1 cellular context compared by ENCODE assay signal in the genomic region with DNA sequence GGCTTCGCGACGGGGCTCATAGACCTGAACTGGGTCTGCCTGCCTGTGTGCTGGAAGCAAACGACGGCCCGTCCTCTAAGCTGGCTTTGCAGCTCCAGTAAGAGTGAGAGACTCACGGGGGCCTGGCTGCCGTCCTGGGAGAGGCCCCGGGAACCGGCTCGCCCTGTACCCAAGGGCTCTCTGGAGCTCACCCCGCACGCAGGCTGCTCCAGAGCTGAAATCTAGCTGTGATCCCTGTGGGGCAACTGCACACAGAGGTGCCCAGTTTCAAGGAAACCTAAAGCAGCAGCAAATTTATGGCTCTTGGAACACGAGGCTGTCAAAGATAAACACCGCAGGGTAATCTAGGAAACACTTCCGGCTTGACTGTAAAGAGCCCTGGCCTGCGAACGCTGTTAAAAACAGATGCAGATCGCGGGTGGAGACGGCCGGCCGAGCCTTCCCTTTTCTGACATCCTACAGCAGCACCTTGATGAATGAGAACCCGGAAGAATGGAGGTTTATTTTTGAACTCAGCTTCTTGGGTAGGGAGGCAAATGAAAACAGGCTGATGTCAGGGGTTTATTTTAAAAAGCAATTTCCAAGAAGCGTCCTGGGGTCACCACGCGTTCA.
A peak's percentile ranks its signal among the peaks of the same experiment; 100 is the strongest.
TF ChIP-seq lines count a peak whose summit lies in the region.

No MANE protein-coding gene starts in this region.

TF ChIP-seq in K562, 482 proteins besides CTCF, POLR2A, EP300 and RAD21 (continued from another document and continues in another):
- TF ChIP-seq, protein P1, sequence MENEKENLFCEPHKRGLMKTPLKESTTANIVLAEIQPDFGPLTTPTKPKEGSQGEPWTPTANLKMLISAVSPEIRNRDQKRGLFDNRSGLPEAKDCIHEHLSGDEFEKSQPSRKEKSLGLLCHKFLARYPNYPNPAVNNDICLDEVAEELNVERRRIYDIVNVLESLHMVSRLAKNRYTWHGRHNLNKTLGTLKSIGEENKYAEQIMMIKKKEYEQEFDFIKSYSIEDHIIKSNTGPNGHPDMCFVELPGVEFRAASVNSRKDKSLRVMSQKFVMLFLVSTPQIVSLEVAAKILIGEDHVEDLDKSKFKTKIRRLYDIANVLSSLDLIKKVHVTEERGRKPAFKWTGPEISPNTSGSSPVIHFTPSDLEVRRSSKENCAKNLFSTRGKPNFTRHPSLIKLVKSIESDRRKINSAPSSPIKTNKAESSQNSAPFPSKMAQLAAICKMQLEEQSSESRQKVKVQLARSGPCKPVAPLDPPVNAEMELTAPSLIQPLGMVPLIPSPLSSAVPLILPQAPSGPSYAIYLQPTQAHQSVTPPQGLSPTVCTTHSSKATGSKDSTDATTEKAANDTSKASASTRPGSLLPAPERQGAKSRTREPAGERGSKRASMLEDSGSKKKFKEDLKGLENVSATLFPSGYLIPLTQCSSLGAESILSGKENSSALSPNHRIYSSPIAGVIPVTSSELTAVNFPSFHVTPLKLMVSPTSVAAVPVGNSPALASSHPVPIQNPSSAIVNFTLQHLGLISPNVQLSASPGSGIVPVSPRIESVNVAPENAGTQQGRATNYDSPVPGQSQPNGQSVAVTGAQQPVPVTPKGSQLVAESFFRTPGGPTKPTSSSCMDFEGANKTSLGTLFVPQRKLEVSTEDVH (IDR thresholded peaks at IDR 0.05; ENCODE audit: low read depth, partially characterized antibody), result no peak
- TF ChIP-seq BCL6 (CRISPR knock-in tag; IDR thresholded peaks at IDR 0.05) (peak; percentile 84; the same call in 1 of the 2 replicates), RNF2 (IDR thresholded peaks at IDR 0.05) (peak; percentile 87), FOSL1 (tag; conservative IDR thresholded peaks at IDR 0.05) (0 out of 2 replicates have a peak, but pooled peaks have one; percentile 24), ZFP30 (CRISPR knock-in tag; IDR thresholded peaks at IDR 0.05; ENCODE audit: borderline replicate concordance) (no peak), ZBTB8A (IDR thresholded peaks at IDR 0.05; ENCODE audit: partially characterized antibody) (no peak), SUPT5H (IDR thresholded peaks at IDR 0.05) (no peak), SIN3A (IDR thresholded peaks at IDR 0.05; ENCODE audit: borderline replicate concordance in 2 of 2, control insufficient read depth in 1 of 2, low read depth in 2 of 2, low read length in 2 of 2) (peak in 1 of 2 experiments; percentile 57; a peak in 1 of 4 replicates), SETDB1 (IDR thresholded peaks at IDR 0.05; ENCODE audit: low read length) (no peak), NCOA6 (IDR thresholded peaks at IDR 0.05) (no peak), SRSF7 (optimal IDR thresholded peaks at IDR 0.05; ENCODE audit: low read depth, low read length) (no peak), SIX5 (IDR thresholded peaks at IDR 0.05; ENCODE audit: borderline replicate concordance in 1 of 2, insufficient read depth in 1 of 2, low read depth in 1 of 2, low read length in 2 of 2) (no peak), MTA3 (IDR thresholded peaks at IDR 0.05; ENCODE audit: borderline replicate concordance) (peak; percentile 69; the same call in 1 of the 2 replicates), TEAD1 (CRISPR knock-in tag; IDR thresholded peaks at IDR 0.05) (peak; percentile 63 to 72; a peak in 1 of 4 replicates), ZNF766 (CRISPR knock-in tag; conservative IDR thresholded peaks at IDR 0.05) (peak; percentile 97), LEF1 (IDR thresholded peaks at IDR 0.05) (peak; percentile 74; the same call in 1 of the 2 replicates), ZNF696 (CRISPR knock-in tag; conservative IDR thresholded peaks at IDR 0.05) (no peak), SAFB (IDR thresholded peaks at IDR 0.05; ENCODE audit: borderline replicate concordance, low read depth, low read length) (no peak), HDGF (IDR thresholded peaks at IDR 0.05) (no peak), RBM39 (optimal IDR thresholded peaks at IDR 0.05; ENCODE audit: low read depth, low read length) (no peak), NFXL1 (CRISPR knock-in tag; IDR thresholded peaks at IDR 0.05) (0 out of 2 replicates have a peak, but pooled peaks have one; percentile 73)
- TF ChIP-seq, protein P2, sequence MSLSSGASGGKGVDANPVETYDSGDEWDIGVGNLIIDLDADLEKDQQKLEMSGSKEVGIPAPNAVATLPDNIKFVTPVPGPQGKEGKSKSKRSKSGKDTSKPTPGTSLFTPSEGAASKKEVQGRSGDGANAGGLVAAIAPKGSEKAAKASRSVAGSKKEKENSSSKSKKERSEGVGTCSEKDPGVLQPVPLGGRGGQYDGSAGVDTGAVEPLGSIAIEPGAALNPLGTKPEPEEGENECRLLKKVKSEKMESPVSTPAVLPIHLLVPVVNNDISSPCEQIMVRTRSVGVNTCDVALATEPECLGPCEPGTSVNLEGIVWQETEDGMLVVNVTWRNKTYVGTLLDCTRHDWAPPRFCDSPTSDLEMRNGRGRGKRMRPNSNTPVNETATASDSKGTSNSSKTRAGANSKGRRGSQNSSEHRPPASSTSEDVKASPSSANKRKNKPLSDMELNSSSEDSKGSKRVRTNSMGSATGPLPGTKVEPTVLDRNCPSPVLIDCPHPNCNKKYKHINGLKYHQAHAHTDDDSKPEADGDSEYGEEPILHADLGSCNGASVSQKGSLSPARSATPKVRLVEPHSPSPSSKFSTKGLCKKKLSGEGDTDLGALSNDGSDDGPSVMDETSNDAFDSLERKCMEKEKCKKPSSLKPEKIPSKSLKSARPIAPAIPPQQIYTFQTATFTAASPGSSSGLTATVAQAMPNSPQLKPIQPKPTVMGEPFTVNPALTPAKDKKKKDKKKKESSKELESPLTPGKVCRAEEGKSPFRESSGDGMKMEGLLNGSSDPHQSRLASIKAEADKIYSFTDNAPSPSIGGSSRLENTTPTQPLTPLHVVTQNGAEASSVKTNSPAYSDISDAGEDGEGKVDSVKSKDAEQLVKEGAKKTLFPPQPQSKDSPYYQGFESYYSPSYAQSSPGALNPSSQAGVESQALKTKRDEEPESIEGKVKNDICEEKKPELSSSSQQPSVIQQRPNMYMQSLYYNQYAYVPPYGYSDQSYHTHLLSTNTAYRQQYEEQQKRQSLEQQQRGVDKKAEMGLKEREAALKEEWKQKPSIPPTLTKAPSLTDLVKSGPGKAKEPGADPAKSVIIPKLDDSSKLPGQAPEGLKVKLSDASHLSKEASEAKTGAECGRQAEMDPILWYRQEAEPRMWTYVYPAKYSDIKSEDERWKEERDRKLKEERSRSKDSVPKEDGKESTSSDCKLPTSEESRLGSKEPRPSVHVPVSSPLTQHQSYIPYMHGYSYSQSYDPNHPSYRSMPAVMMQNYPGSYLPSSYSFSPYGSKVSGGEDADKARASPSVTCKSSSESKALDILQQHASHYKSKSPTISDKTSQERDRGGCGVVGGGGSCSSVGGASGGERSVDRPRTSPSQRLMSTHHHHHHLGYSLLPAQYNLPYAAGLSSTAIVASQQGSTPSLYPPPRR (CRISPR knock-in tag; IDR thresholded peaks at IDR 0.05; ENCODE audit: borderline replicate concordance), result no peak
- TF ChIP-seq, protein P3, sequence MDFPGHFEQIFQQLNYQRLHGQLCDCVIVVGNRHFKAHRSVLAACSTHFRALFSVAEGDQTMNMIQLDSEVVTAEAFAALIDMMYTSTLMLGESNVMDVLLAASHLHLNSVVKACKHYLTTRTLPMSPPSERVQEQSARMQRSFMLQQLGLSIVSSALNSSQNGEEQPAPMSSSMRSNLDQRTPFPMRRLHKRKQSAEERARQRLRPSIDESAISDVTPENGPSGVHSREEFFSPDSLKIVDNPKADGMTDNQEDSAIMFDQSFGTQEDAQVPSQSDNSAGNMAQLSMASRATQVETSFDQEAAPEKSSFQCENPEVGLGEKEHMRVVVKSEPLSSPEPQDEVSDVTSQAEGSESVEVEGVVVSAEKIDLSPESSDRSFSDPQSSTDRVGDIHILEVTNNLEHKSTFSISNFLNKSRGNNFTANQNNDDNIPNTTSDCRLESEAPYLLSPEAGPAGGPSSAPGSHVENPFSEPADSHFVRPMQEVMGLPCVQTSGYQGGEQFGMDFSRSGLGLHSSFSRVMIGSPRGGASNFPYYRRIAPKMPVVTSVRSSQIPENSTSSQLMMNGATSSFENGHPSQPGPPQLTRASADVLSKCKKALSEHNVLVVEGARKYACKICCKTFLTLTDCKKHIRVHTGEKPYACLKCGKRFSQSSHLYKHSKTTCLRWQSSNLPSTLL (IDR thresholded peaks at IDR 0.05), result no peak
- TF ChIP-seq, protein P4, sequence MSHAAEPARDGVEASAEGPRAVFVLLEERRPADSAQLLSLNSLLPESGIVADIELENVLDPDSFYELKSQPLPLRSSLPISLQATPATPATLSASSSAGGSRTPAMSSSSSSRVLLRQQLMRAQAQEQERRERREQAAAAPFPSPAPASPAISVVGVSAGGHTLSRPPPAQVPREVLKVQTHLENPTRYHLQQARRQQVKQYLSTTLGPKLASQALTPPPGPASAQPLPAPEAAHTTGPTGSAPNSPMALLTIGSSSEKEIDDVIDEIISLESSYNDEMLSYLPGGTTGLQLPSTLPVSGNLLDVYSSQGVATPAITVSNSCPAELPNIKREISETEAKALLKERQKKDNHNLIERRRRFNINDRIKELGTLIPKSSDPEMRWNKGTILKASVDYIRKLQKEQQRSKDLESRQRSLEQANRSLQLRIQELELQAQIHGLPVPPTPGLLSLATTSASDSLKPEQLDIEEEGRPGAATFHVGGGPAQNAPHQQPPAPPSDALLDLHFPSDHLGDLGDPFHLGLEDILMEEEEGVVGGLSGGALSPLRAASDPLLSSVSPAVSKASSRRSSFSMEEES (CRISPR knock-in tag; IDR thresholded peaks at IDR 0.05), result no peak
- TF ChIP-seq, protein P5, sequence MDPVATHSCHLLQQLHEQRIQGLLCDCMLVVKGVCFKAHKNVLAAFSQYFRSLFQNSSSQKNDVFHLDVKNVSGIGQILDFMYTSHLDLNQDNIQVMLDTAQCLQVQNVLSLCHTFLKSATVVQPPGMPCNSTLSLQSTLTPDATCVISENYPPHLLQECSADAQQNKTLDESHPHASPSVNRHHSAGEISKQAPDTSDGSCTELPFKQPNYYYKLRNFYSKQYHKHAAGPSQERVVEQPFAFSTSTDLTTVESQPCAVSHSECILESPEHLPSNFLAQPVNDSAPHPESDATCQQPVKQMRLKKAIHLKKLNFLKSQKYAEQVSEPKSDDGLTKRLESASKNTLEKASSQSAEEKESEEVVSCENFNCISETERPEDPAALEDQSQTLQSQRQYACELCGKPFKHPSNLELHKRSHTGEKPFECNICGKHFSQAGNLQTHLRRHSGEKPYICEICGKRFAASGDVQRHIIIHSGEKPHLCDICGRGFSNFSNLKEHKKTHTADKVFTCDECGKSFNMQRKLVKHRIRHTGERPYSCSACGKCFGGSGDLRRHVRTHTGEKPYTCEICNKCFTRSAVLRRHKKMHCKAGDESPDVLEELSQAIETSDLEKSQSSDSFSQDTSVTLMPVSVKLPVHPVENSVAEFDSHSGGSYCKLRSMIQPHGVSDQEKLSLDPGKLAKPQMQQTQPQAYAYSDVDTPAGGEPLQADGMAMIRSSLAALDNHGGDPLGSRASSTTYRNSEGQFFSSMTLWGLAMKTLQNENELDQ (CRISPR knock-in tag; IDR thresholded peaks at IDR 0.05; ENCODE audit: borderline replicate concordance), result no peak
- TF ChIP-seq, protein P6, sequence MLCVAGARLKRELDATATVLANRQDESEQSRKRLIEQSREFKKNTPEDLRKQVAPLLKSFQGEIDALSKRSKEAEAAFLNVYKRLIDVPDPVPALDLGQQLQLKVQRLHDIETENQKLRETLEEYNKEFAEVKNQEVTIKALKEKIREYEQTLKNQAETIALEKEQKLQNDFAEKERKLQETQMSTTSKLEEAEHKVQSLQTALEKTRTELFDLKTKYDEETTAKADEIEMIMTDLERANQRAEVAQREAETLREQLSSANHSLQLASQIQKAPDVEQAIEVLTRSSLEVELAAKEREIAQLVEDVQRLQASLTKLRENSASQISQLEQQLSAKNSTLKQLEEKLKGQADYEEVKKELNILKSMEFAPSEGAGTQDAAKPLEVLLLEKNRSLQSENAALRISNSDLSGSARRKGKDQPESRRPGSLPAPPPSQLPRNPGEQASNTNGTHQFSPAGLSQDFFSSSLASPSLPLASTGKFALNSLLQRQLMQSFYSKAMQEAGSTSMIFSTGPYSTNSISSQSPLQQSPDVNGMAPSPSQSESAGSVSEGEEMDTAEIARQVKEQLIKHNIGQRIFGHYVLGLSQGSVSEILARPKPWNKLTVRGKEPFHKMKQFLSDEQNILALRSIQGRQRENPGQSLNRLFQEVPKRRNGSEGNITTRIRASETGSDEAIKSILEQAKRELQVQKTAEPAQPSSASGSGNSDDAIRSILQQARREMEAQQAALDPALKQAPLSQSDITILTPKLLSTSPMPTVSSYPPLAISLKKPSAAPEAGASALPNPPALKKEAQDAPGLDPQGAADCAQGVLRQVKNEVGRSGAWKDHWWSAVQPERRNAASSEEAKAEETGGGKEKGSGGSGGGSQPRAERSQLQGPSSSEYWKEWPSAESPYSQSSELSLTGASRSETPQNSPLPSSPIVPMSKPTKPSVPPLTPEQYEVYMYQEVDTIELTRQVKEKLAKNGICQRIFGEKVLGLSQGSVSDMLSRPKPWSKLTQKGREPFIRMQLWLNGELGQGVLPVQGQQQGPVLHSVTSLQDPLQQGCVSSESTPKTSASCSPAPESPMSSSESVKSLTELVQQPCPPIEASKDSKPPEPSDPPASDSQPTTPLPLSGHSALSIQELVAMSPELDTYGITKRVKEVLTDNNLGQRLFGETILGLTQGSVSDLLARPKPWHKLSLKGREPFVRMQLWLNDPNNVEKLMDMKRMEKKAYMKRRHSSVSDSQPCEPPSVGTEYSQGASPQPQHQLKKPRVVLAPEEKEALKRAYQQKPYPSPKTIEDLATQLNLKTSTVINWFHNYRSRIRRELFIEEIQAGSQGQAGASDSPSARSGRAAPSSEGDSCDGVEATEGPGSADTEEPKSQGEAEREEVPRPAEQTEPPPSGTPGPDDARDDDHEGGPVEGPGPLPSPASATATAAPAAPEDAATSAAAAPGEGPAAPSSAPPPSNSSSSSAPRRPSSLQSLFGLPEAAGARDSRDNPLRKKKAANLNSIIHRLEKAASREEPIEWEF (CRISPR knock-in tag; IDR thresholded peaks at IDR 0.05), result 0 out of 2 replicates have a peak, but pooled peaks have one; percentile 52
- TF ChIP-seq, protein P7, sequence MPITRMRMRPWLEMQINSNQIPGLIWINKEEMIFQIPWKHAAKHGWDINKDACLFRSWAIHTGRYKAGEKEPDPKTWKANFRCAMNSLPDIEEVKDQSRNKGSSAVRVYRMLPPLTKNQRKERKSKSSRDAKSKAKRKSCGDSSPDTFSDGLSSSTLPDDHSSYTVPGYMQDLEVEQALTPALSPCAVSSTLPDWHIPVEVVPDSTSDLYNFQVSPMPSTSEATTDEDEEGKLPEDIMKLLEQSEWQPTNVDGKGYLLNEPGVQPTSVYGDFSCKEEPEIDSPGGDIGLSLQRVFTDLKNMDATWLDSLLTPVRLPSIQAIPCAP (CRISPR knock-in tag; IDR thresholded peaks at IDR 0.05; ENCODE audit: borderline replicate concordance), result no peak
- TF ChIP-seq, protein P8, sequence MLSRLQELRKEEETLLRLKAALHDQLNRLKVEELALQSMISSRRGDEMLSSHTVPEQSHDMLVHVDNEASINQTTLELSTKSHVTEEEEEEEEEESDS (CRISPR knock-in tag; IDR thresholded peaks at IDR 0.05), result no peak
- TF ChIP-seq, protein P9, sequence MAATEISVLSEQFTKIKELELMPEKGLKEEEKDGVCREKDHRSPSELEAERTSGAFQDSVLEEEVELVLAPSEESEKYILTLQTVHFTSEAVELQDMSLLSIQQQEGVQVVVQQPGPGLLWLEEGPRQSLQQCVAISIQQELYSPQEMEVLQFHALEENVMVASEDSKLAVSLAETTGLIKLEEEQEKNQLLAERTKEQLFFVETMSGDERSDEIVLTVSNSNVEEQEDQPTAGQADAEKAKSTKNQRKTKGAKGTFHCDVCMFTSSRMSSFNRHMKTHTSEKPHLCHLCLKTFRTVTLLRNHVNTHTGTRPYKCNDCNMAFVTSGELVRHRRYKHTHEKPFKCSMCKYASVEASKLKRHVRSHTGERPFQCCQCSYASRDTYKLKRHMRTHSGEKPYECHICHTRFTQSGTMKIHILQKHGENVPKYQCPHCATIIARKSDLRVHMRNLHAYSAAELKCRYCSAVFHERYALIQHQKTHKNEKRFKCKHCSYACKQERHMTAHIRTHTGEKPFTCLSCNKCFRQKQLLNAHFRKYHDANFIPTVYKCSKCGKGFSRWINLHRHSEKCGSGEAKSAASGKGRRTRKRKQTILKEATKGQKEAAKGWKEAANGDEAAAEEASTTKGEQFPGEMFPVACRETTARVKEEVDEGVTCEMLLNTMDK (IDR thresholded peaks at IDR 0.05; ENCODE audit: borderline replicate concordance, insufficient read depth, low read depth, low read length, poor library complexity, severe bottlenecking), result no peak
